ENCODE assay signal across 8 cellular contexts in genomic region chr5:83718195-83718825, GRCh38. TPM values are rescaled to one million over a fixed set of nuclear protein-coding genes. Genes with fewer than 3 reads are reported as not detected.
DNase-seq lines count a peak whose midpoint lies in the region; ATAC-seq, FAIRE-seq and TF ChIP-seq lines count a peak whose summit lies in the region.

No MANE protein-coding gene starts in this region.

- CTCF ChIA-PET in HEK293 (lab: Yijun Ruan, JAX) = interaction anchor here (0.5 to 3.6 kb wide), 15 partner anchors 14 to 1391 kb away, joined by 3 to 16 read pairs (median 3); no protein-coding TSS in a partner anchor

- H2AFZ ChIP-seq in KMS-11 (ENCODE audit: low read depth) = no peak overlapping the region
- H2AFZ ChIP-seq in OCI-LY3 (ENCODE audit: low read depth, low read length) = no peak overlapping the region

- no peaks in the 10 kb centered on the region; the same call in 1 of the 2 replicates for H3K27me3 ChIP-seq in KMS-11 (ENCODE audit: insufficient read depth, low read depth)
- peaks cover 8% of the 10 kb centered on the region; the same call in 1 of the 2 replicates for H3K27me3 ChIP-seq in OCI-LY3 (ENCODE audit: low read depth, low read length)
- H3K27me3 ChIP-seq in tibial nerve = peaks cover 0 to 13% of the 10 kb centered on the region in 2 donors

- H3K36me3 ChIP-seq in HEK293 (ENCODE audit: control insufficient read depth in 2 of 2, insufficient read depth in 1 of 2, low read length in 2 of 2) = no peaks in the 10 kb centered on the region
- H3K36me3 ChIP-seq in KMS-11 (ENCODE audit: insufficient read depth) = no peaks in the 10 kb centered on the region
- no peaks in the 10 kb centered on the region for H3K36me3 ChIP-seq in OCI-LY3 (replicated peaks; ENCODE audit: low read depth, low read length)
- H3K36me3 ChIP-seq in tibial nerve = no peaks in the 10 kb centered on the region

- H3K9me3 ChIP-seq in HEK293 (ENCODE audit: control insufficient read depth, insufficient read depth, low read depth, low read length) (no peaks in the 10 kb centered on the region), OCI-LY3 (ENCODE audit: insufficient read depth, low read length) (no peaks in the 10 kb centered on the region), tibial nerve (no peaks in the 10 kb centered on the region)

- TF ChIP-seq EP300 in tibial nerve (IDR thresholded peaks at IDR 0.05) = no peak

- DNase-seq in central memory CD4-positive, alpha-beta T cell = peak; percentile 7
- DNase-seq in left lobe of liver (ENCODE audit: low spot score) = no peak
- peak in 1 of 2 donors; percentile 31 for DNase-seq in tibial nerve (ENCODE audit: low spot score in 2 of 2)

- H3K27ac ChIP-seq in HEK293 (ENCODE audit: extremely low read depth, low read depth, low read length) = no peak overlapping the region
- no peak overlapping the region for H3K27ac ChIP-seq in KMS-11
- no peak overlapping the region for H3K27ac ChIP-seq in OCI-LY3 (ENCODE audit: low read length)
- H3K27ac ChIP-seq in tibial nerve = no peak overlapping the region

- WGBS in tibial nerve, 2 donors = 3% methylated on average over 6 of the region's 6 CpGs

- no peak overlapping the region for H3K4me3 ChIP-seq in HEK293 (ENCODE audit: low read depth, low read length)
- no peak overlapping the region for H3K4me3 ChIP-seq in KMS-11 (IDR thresholded peaks at IDR 0.05; ENCODE audit: insufficient read depth, low read depth, low read length)
- no peak overlapping the region for H3K4me3 ChIP-seq in OCI-LY3 (ENCODE audit: low read length)
- no peak overlapping the region for H3K4me3 ChIP-seq in tibial nerve

- no peaks in the 10 kb centered on the region for H4K20me1 ChIP-seq in KMS-11 (ENCODE audit: insufficient read depth)
- no peaks in the 10 kb centered on the region for H4K20me1 ChIP-seq in OCI-LY3 (ENCODE audit: insufficient read depth, low read length)

- POLR2A ChIA-PET in HEK293 (lab: Yijun Ruan, JAX) = no interaction called here

- H3K4me1 ChIP-seq in HEK293 (ENCODE audit: control insufficient read depth, insufficient read depth, low read length) (0 out of 2 replicates have a peak, but pooled peaks cover 2% of the 10 kb centered on the region), KMS-11 (ENCODE audit: low read depth, poor library complexity, severe bottlenecking) (peaks cover 5% of the 10 kb centered on the region), OCI-LY3 (ENCODE audit: low read length) (no peaks in the 10 kb centered on the region), tibial nerve (peaks cover 0 to 20% (median 4%) of the 10 kb centered on the region in 4 donors)

- TF ChIP-seq POLR2A in tibial nerve (IDR thresholded peaks at IDR 0.05) = no peak

- peak; percentile 81 for TF ChIP-seq CTCF in GM12872 (IDR thresholded peaks at IDR 0.05; ENCODE audit: insufficient read depth, low read depth, low read length)
- peak; percentile 52; the same call in 1 of the 2 replicates for TF ChIP-seq CTCF in HEK293 (tag by site-specific recombination; IDR thresholded peaks at IDR 0.05)
- peak; percentile 91 for TF ChIP-seq CTCF in KMS-11 (conservative IDR thresholded peaks at IDR 0.05; ENCODE audit: low read depth, low read length)
- TF ChIP-seq CTCF in OCI-LY3 (IDR thresholded peaks at IDR 0.05; ENCODE audit: low read depth, low read length) = peak; percentile 81
- peak; percentile 65 to 80 (median 78) for TF ChIP-seq CTCF in tibial nerve (IDR thresholded peaks at IDR 0.05)

- no peak overlapping the region for H3K9ac ChIP-seq in KMS-11
- H3K9ac ChIP-seq in OCI-LY3 (ENCODE audit: low read length) = no peak overlapping the region

- peak; percentile 98 for ATAC-seq in left lobe of liver

- no peak overlapping the region for H3K4me2 ChIP-seq in KMS-11
- H3K4me2 ChIP-seq in OCI-LY3 (ENCODE audit: low read length) = peak overlapping the region; percentile 11; the same call in 1 of the 2 replicates

- no peaks in the 10 kb centered on the region for H3K79me2 ChIP-seq in KMS-11 (ENCODE audit: insufficient read depth, low read depth)
- H3K79me2 ChIP-seq in OCI-LY3 (ENCODE audit: low read length) = no peaks in the 10 kb centered on the region

- FAIRE-seq in A204.1 (lab: Jason Lieb, UNC) = peak; percentile 95

TF ChIP-seq in HEK293, 187 proteins besides CTCF, POLR2A, EP300 and RAD21:
- TF ChIP-seq KLF17 (tag by site-specific recombination; IDR thresholded peaks at IDR 0.05) (0 out of 2 replicates have a peak, but pooled peaks have one; percentile 27), ZNF654 (tag by site-specific recombination; IDR thresholded peaks at IDR 0.05; ENCODE audit: low read depth) (peak; percentile 96), ZNF664 (tag by site-specific recombination; IDR thresholded peaks at IDR 0.05) (peak; percentile 13; the same call in 1 of the 2 replicates), ZNF366 (tag by site-specific recombination; conservative IDR thresholded peaks at IDR 0.05) (no peak), ZSCAN16 (tag by site-specific recombination; IDR thresholded peaks at IDR 0.05) (no peak), ZBTB26 (tag by site-specific recombination; optimal IDR thresholded peaks at IDR 0.05) (no peak), ZNF658 (tag by site-specific recombination; IDR thresholded peaks at IDR 0.05) (no peak), ZNF561 (tag by site-specific recombination; IDR thresholded peaks at IDR 0.05; ENCODE audit: borderline replicate concordance) (peak; percentile 46; the same call in 1 of the 2 replicates), ZNF660 (tag by site-specific recombination; IDR thresholded peaks at IDR 0.05) (peak; percentile 59; the same call in 1 of the 2 replicates), SP3 (tag by site-specific recombination; IDR thresholded peaks at IDR 0.05) (0 out of 2 replicates have a peak, but pooled peaks have one; percentile 11)
TF ChIP-seq in HEK293: peak in this region for 6.

RNA-seq across cellular contexts. Expression of gene HAPLN1, which starts 2.3 kb away (rescaled TPM):
- not detected for total RNA-seq in left lobe of liver
- not detected for total RNA-seq in tibial nerve
